Comparison of ENCODE assay signal across 8 cellular contexts in genomic region chr20:9617940-9618339, GRCh38.
DNase-seq lines count a peak whose midpoint lies in the region; ATAC-seq and TF ChIP-seq lines count a peak whose summit lies in the region.

No MANE protein-coding gene starts in this region.

- no peak overlapping the region for H3K27ac ChIP-seq in DND-41 (ENCODE audit: low read length)
- no peak overlapping the region for H3K27ac ChIP-seq in aorta (ENCODE audit: low read depth in 1 of 2, low read length in 2 of 2)
- no peak overlapping the region for H3K27ac ChIP-seq in effector memory CD4-positive, alpha-beta T cell (ENCODE audit: insufficient read depth, low read length, poor library complexity, severe bottlenecking)

- WGBS in aorta, 2 donors = 2 to 7% methylated on average over 5 of the region's 5 CpGs

- H3K4me2 ChIP-seq in DND-41 (ENCODE audit: insufficient read depth, low read length) = no peak overlapping the region

- TF ChIP-seq CTCF in DND-41 (IDR thresholded peaks at IDR 0.05; ENCODE audit: borderline replicate concordance, extremely low read depth, low read length, poor library complexity, severe bottlenecking) = peak; percentile 47

- ATAC-seq in DND-41 (ENCODE audit: insufficient read depth, low read depth) (no peak), aorta (ENCODE audit: low FRiP score) (peak; percentile 74), HG03039 (IDR thresholded peaks at IDR 0.05; ENCODE audit: unreplicated experiment) (no peak)

- H3K79me2 ChIP-seq in DND-41 (ENCODE audit: insufficient read depth, low read length) = no peaks in the 10 kb centered on the region

- no peak overlapping the region for H3K9ac ChIP-seq in DND-41 (ENCODE audit: low read depth, low read length)

- no peak for DNase-seq in DND-41
- DNase-seq in NAMALWA (ENCODE audit: low spot score) = peak; percentile 29
- DNase-seq in RPMI8226 = peak; percentile 46
- DNase-seq in head of caudate nucleus = peak in 23 of 42 donors; percentile 18 to 72 (median 43)
- DNase-seq in aorta = no peak
- DNase-seq in effector memory CD4-positive, alpha-beta T cell = no peak
- DNase-seq in GM19240 (ENCODE audit: insufficient read length, low spot score) = no peak

- no peak overlapping the region for H2AFZ ChIP-seq in DND-41 (ENCODE audit: low read depth, low read length)

- no peaks in the 10 kb centered on the region for H3K27me3 ChIP-seq in DND-41 (ENCODE audit: insufficient read depth, low read length, poor library complexity)
- H3K27me3 ChIP-seq in aorta (ENCODE audit: control insufficient read depth in 1 of 2, insufficient read depth in 2 of 2, low read length in 1 of 2) = no peaks in the 10 kb centered on the region
- H3K27me3 ChIP-seq in effector memory CD4-positive, alpha-beta T cell (replicated peaks; ENCODE audit: control insufficient read depth, insufficient read depth, low read length, poor library complexity, severe bottlenecking) = no peaks in the 10 kb centered on the region

- no peaks in the 10 kb centered on the region for H3K9me3 ChIP-seq in DND-41 (ENCODE audit: insufficient read depth, low read length, severe bottlenecking)
- H3K9me3 ChIP-seq in aorta (ENCODE audit: control insufficient read depth, low read length) = no peaks in the 10 kb centered on the region
- H3K9me3 ChIP-seq in effector memory CD4-positive, alpha-beta T cell (ENCODE audit: control insufficient read depth, low read length) = no peaks in the 10 kb centered on the region

- intact Hi-C loops in head of caudate nucleus (cut with DNase I) (loop anchor here (10.0 kb wide), 1 partner anchor 297 kb away; no protein-coding TSS in a partner anchor), aorta (cut with DNase I) (loop anchor here (1.0 to 10.0 kb wide), 6 partner anchors 267 to 863 kb away; partner anchors contain the start of genes MKKS (in 1 of the 2) and SLX4IP (in 1 of the 2))

- H3K36me3 ChIP-seq in DND-41 (ENCODE audit: insufficient read depth, low read length) = no peaks in the 10 kb centered on the region
- no peaks in the 10 kb centered on the region for H3K36me3 ChIP-seq in aorta (ENCODE audit: control insufficient read depth in 1 of 2, insufficient read depth in 2 of 2, low read length in 1 of 2)
- no peaks in the 10 kb centered on the region for H3K36me3 ChIP-seq in effector memory CD4-positive, alpha-beta T cell (ENCODE audit: control insufficient read depth, insufficient read depth, low read length)

- no peak overlapping the region for H3K4me3 ChIP-seq in DND-41 (ENCODE audit: low read depth in 1 of 2, low read length in 2 of 2)
- no peak overlapping the region for H3K4me3 ChIP-seq in aorta (ENCODE audit: low read length in 2 of 2)
- H3K4me3 ChIP-seq in effector memory CD4-positive, alpha-beta T cell (ENCODE audit: insufficient read depth, low read depth, low read length, poor library complexity, severe bottlenecking) = no peak overlapping the region

- H3K4me1 ChIP-seq in DND-41 (ENCODE audit: insufficient read depth, low read length) (no peaks in the 10 kb centered on the region), aorta (ENCODE audit: control insufficient read depth in 1 of 2, insufficient read depth in 2 of 2, low read length in 2 of 2) (no peaks in the 10 kb centered on the region)
- H3K4me1 ChIP-seq in effector memory CD4-positive, alpha-beta T cell (ENCODE audit: control insufficient read depth, insufficient read depth, low read length, poor library complexity, severe bottlenecking) = no peaks in the 10 kb centered on the region

- no peaks in the 10 kb centered on the region for H4K20me1 ChIP-seq in DND-41 (ENCODE audit: insufficient read depth, low read length)

Comparison
In these comparisons a context has a peak if more than half of its experiments do, and no peak if none do; other contexts are left out.
1. DNase-seq: peak in NAMALWA (single experiment), RPMI8226 (single experiment) and head of caudate nucleus (23 of 42); none in DND-41 (single experiment), aorta (0 of 2), effector memory CD4-positive, alpha-beta T cell (0 of 3) and GM19240 (single experiment).